Comparison of ENCODE assay signal across 14 cellular contexts in the genomic region with DNA sequence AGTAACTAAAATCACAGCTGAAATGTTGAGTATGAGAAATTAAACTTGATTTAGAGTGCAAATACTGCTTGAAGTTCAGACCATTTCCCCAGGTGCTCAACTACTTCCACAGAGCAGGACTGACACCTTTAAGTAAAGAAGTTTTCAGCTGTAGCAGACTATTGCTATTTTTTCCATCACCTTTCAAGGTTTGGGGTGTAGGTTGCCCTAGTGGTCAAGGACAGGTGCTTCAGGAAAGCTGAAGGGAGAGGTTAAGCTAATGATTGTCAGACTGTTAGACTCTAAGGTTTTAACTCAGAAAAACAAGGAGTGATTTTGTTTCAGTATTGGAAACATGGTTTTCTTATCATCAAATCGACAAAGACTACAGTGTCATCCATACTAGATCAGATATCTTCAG.
DNase-seq lines count a peak whose midpoint lies in the region; ATAC-seq and TF ChIP-seq lines count a peak whose summit lies in the region.
"Had no signal": no experiment of that assay in that cellular context is flagged by ENCODE, and none has a peak within 500 bp of the region (broad histone marks: within the 10 kb centered on the region; RNA-seq: fewer than 3 reads in every experiment).

No MANE protein-coding gene starts in this region.

- no peaks in the 10 kb centered on the region for H3K9me3 ChIP-seq in effector memory CD4-positive, alpha-beta T cell (ENCODE audit: control insufficient read depth, low read length)
- H3K9me3 ChIP-seq: stomach had no signal

- H3K27ac ChIP-seq in effector memory CD4-positive, alpha-beta T cell (ENCODE audit: insufficient read depth, low read length, poor library complexity, severe bottlenecking) = no peak overlapping the region
- H3K27ac ChIP-seq: stomach had no signal

- no peaks in the 10 kb centered on the region for H3K36me3 ChIP-seq in effector memory CD4-positive, alpha-beta T cell (ENCODE audit: control insufficient read depth, insufficient read depth, low read length)
- H3K36me3 ChIP-seq: stomach had no signal

- no peaks in the 10 kb centered on the region for H3K4me1 ChIP-seq in effector memory CD4-positive, alpha-beta T cell (ENCODE audit: control insufficient read depth, insufficient read depth, low read length, poor library complexity, severe bottlenecking)

- DNase-seq in iPS-NIHi11 (ENCODE audit: low spot score) = peak; percentile 21
- DNase-seq in anterior cingulate cortex (lab: John Stamatoyannopoulos, UW) = no peak
- no peak for DNase-seq in NK-92 (lab: John Stamatoyannopoulos, UW; ENCODE audit: unreplicated experiment)
- no peak for DNase-seq in effector memory CD4-positive, alpha-beta T cell
- DNase-seq in putamen (ENCODE audit: low spot score) = no peak
- DNase-seq: activated CD8-positive, alpha-beta memory T cell treated with anti-CD3 and anti-CD28 coated beads, Interleukin-2, amount 50 U/mL, for 48 hours; KG1; naive B cell; NCI-H187; right cardiac atrium; stomach had no signal

- no peaks in the 10 kb centered on the region for H3K27me3 ChIP-seq in effector memory CD4-positive, alpha-beta T cell (replicated peaks; ENCODE audit: control insufficient read depth, insufficient read depth, low read length, poor library complexity, severe bottlenecking)
- H3K27me3 ChIP-seq: stomach had no signal

- ATAC-seq in GM19463 (IDR thresholded peaks at IDR 0.05; ENCODE audit: unreplicated experiment) (peak; percentile 39), HG03342 (IDR thresholded peaks at IDR 0.05; ENCODE audit: unreplicated experiment) (peak; percentile 66)
- ATAC-seq: right cardiac atrium had no signal

- H3K4me3 ChIP-seq in effector memory CD4-positive, alpha-beta T cell (ENCODE audit: insufficient read depth, low read depth, low read length, poor library complexity, severe bottlenecking) = no peak overlapping the region
- H3K4me3 ChIP-seq: stomach had no signal

- TF ChIP-seq CTCF in GM12873 (IDR thresholded peaks at IDR 0.05; ENCODE audit: insufficient read depth, low read depth, low read length, missing control alignments) = peak; percentile 45
